In the genomic region with DNA sequence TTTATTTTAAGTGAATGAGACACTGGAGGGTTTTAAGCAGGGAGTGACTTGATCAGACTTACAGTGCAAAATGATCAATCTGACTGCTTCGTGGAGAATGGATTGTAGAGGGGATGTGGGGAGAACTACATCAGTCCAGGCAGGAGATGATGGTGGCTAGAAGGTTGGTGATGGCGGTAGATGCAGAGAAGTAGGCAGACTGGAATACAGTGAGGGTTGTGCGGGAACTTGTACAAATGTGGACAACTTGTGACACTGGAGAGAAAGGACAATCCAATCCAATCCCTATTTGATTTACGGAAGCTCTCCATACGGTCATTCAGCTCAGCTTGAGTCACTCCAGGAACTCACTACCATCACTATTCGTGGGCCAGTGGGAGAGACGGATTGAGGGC, we compare ENCODE assay signal across 8 cellular contexts. TPM values are rescaled to one million over a fixed set of nuclear protein-coding genes. Genes with fewer than 3 reads are reported as not detected.
DNase-seq lines count a peak whose midpoint lies in the region; ATAC-seq and TF ChIP-seq lines count a peak whose summit lies in the region.

No MANE protein-coding gene starts in this region.

- CTCF ChIA-PET in activated B cell treated with CpG ODN at 0.5 μM for 24 hours (lab: Charles Lee): interaction anchor here (1.0 to 2.8 kb wide), 4 partner anchors 9 to 168 kb away, joined by 3 to 10 read pairs (median 6); no protein-coding TSS in a partner anchor

- POLR2A ChIA-PET in activated B cell treated with CpG ODN at 0.5 μM for 24 hours (lab: Charles Lee): interaction anchor here (0.6 to 2.6 kb wide), 9 partner anchors 10 to 1071 kb away, joined by 3 to 39 read pairs (median 5); partner anchors contain the start of genes CD74, CSNK1A1 and SLC26A2

- DNase-seq in H7 (no peak), activated B cell treated with CpG ODN at 0.5 μM for 24 hours (no peak), glutamatergic neuron (no peak), midbrain (lab: John Stamatoyannopoulos, UW) (no peak)

- H3K36me3 Mint-ChIP-seq in activated B cell treated with CpG ODN at 0.5 μM for 24 hours (ENCODE audit: low read depth) (peaks cover 36% of the 10 kb centered on the region), glutamatergic neuron (ENCODE audit: unreplicated experiment) (no peaks in the 10 kb centered on the region)

- TF ChIP-seq POLR2A in GM18505 (IDR thresholded peaks at IDR 0.05; ENCODE audit: borderline replicate concordance, extremely low read depth, insufficient read depth, insufficient read length): no peak

- no peaks in the 10 kb centered on the region for H3K9me3 ChIP-seq in skeletal muscle tissue (ENCODE audit: control insufficient read depth in 3 of 3, low read length in 3 of 3)

- TF ChIP-seq CTCF in activated B cell treated with CpG ODN at 0.5 μM for 24 hours (IDR thresholded peaks at IDR 0.05) (no peak), glutamatergic neuron (IDR thresholded peaks at IDR 0.05; ENCODE audit: partially characterized antibody, unreplicated experiment) (no peak)

- H3K27ac Mint-ChIP-seq in activated B cell treated with CpG ODN at 0.5 μM for 24 hours (peak overlapping the region; percentile 91), glutamatergic neuron (ENCODE audit: unreplicated experiment) (peak overlapping the region; percentile 89)

- peak overlapping the region; percentile 95 for H3K4me3 Mint-ChIP-seq in activated B cell treated with CpG ODN at 0.5 μM for 24 hours
- H3K4me3 Mint-ChIP-seq in glutamatergic neuron (ENCODE audit: unreplicated experiment): peak overlapping the region; percentile 93

- H3K4me1 Mint-ChIP-seq in activated B cell treated with CpG ODN at 0.5 μM for 24 hours: peaks cover 28% of the 10 kb centered on the region
- peaks cover 10% of the 10 kb centered on the region for H3K4me1 Mint-ChIP-seq in glutamatergic neuron (ENCODE audit: low read depth, unreplicated experiment)

- H3K36me3 ChIP-seq in H7 (replicated peaks; ENCODE audit: control insufficient read depth, insufficient read depth, low read length) (peaks cover 4% of the 10 kb centered on the region), skeletal muscle tissue (ENCODE audit: control insufficient read depth in 3 of 3, insufficient read depth in 3 of 3, low read length in 3 of 3) (peaks cover 10 to 22% (median 12%) of the 10 kb centered on the region in 3 donors)

- ATAC-seq in activated B cell treated with CpG ODN at 0.5 μM for 24 hours (ENCODE audit: low read depth) (no peak), HG03457 (IDR thresholded peaks at IDR 0.05; ENCODE audit: unreplicated experiment) (no peak), GM18505 (IDR thresholded peaks at IDR 0.05; ENCODE audit: unreplicated experiment) (no peak), HG03280 (IDR thresholded peaks at IDR 0.05; ENCODE audit: unreplicated experiment) (no peak)

- H3K4me3 ChIP-seq in H7 (ENCODE audit: insufficient read depth, low read depth, low read length) (peak overlapping the region; percentile 92), skeletal muscle tissue (ENCODE audit: low read length in 3 of 3) (peak overlapping the region; percentile 83 to 100 (median 95))

- intact Hi-C loops in activated B cell treated with CpG ODN at 0.5 μM for 24 hours (cut with micrococcal nuclease): loop anchor here (1.0 to 5.0 kb wide), 9 partner anchors 40 to 1772 kb away; partner anchors contain the start of genes CSNK1A1, G3BP1, PPARGC1B and SLC26A2

- no peaks in the 10 kb centered on the region for H3K27me3 Mint-ChIP-seq in activated B cell treated with CpG ODN at 0.5 μM for 24 hours
- peaks cover 13% of the 10 kb centered on the region for H3K27me3 Mint-ChIP-seq in glutamatergic neuron (ENCODE audit: unreplicated experiment)

- H3K4me1 ChIP-seq in skeletal muscle tissue (ENCODE audit: control insufficient read depth in 3 of 3, insufficient read depth in 3 of 3, low read length in 3 of 3): peaks cover 34 to 42% (median 38%) of the 10 kb centered on the region in 3 donors

- peak overlapping the region; percentile 78 to 99 (median 97) for H3K9ac ChIP-seq in skeletal muscle tissue (ENCODE audit: low read depth in 1 of 3, low read length in 3 of 3)

- peak overlapping the region; percentile 92 for H3K27ac ChIP-seq in skeletal muscle tissue (ENCODE audit: low read depth, low read length)

- H3K27me3 ChIP-seq in H7 (ENCODE audit: control insufficient read depth, insufficient read depth, low read length) (no peaks in the 10 kb centered on the region), skeletal muscle tissue (ENCODE audit: control insufficient read depth in 3 of 3, insufficient read depth in 3 of 3, low read length in 3 of 3) (no peaks in the 10 kb centered on the region)

- no peaks in the 10 kb centered on the region for H3K9me3 Mint-ChIP-seq in activated B cell treated with CpG ODN at 0.5 μM for 24 hours
- H3K9me3 Mint-ChIP-seq in glutamatergic neuron (ENCODE audit: unreplicated experiment): peaks cover 11% of the 10 kb centered on the region

RNA-seq across cellular contexts. Expression of gene TIGD6, which starts 0.6 kb away (rescaled TPM):
- total RNA-seq in H7 (2014; rRNA removed; shearing (Covaris generic)): 3.9 and 4.4 TPM in 2 replicates
- total RNA-seq in activated B cell treated with CpG ODN at 0.5 μM for 24 hours (3.5 and 4.2 TPM in 2 replicates), glutamatergic neuron (ENCODE audit: unreplicated experiment) (3.3 TPM), skeletal muscle tissue (6.3 TPM)

RNA-seq across cellular contexts. Expression of gene HMGXB3, which starts 0.7 kb away (rescaled TPM):
- total RNA-seq in H7 (2014; rRNA removed; shearing (Covaris generic)): 23.8 and 30.7 TPM in 2 replicates
- total RNA-seq in activated B cell treated with CpG ODN at 0.5 μM for 24 hours (28.5 and 36.8 TPM in 2 replicates), glutamatergic neuron (ENCODE audit: unreplicated experiment) (48.6 TPM), skeletal muscle tissue (14.1 TPM)

RNA-seq across cellular contexts. Expression of gene SLC26A2, which starts 39.3 kb away (rescaled TPM):
- 6.1 and 6.7 TPM in 2 replicates for total RNA-seq in H7 (2014; rRNA removed; shearing (Covaris generic))
- total RNA-seq in activated B cell treated with CpG ODN at 0.5 μM for 24 hours (8.9 and 11.0 TPM in 2 replicates), glutamatergic neuron (ENCODE audit: unreplicated experiment) (4.7 TPM), skeletal muscle tissue (14.6 TPM)

RNA-seq across cellular contexts. Expression of gene PDE6A, which starts 55.3 kb away (rescaled TPM):
- not detected in 2 replicates for total RNA-seq in H7 (2014; rRNA removed; shearing (Covaris generic))
- total RNA-seq in activated B cell treated with CpG ODN at 0.5 μM for 24 hours (not detected in 2 replicates), glutamatergic neuron (ENCODE audit: unreplicated experiment) (not detected), skeletal muscle tissue (not detected)
